1 cellular context compared by ENCODE assay signal in genomic region chr1:201108614-201109013, GRCh38.
TF ChIP-seq lines count a peak whose summit lies in the region.

No MANE protein-coding gene starts in this region.

TF ChIP-seq in GM23338, 12 proteins besides CTCF, POLR2A, EP300 and RAD21 (continued from another document):
- TF ChIP-seq ZNF462 (CRISPR knock-in tag; IDR thresholded peaks at IDR 0.05) (no peak), NANOG (IDR thresholded peaks at IDR 0.05; ENCODE audit: borderline replicate concordance) (no peak), EZH2 (IDR thresholded peaks at IDR 0.05; ENCODE audit: low read depth, unreplicated experiment) (no peak), ZNF331 (CRISPR knock-in tag; IDR thresholded peaks at IDR 0.05; ENCODE audit: low read depth) (no peak), STAT1 (IDR thresholded peaks at IDR 0.05; ENCODE audit: unreplicated experiment) (no peak), REST (IDR thresholded peaks at IDR 0.05; ENCODE audit: unreplicated experiment) (no peak), CREB1 (CRISPR knock-in tag; IDR thresholded peaks at IDR 0.05; ENCODE audit: low read depth) (no peak), ZNF114 (CRISPR knock-in tag; IDR thresholded peaks at IDR 0.05) (no peak), ETS1 (IDR thresholded peaks at IDR 0.05) (no peak)
TF ChIP-seq in GM23338: peak in this region for 0.
